ENCODE assay signal across 10 cellular contexts in genomic region chr14:64891839-64892375, GRCh38.
DNase-seq lines count a peak whose midpoint lies in the region; ATAC-seq and TF ChIP-seq lines count a peak whose summit lies in the region.
"Had no signal": no experiment of that assay in that cellular context is flagged by ENCODE, and none has a peak within 500 bp of the region (broad histone marks: within the 10 kb centered on the region; RNA-seq: fewer than 3 reads in every experiment).

No MANE protein-coding gene starts in this region.

- peaks cover 11% of the 10 kb centered on the region for H3K27me3 Mint-ChIP-seq in nephron (ENCODE audit: low read depth)

- no peak overlapping the region for H3K4me3 ChIP-seq in GM12864 (ENCODE audit: low read depth, low read length)
- H3K4me3 ChIP-seq: SJSA1, skin epidermis had no signal

- no peaks in the 10 kb centered on the region for H3K4me1 Mint-ChIP-seq in nephron

- no peak for TF ChIP-seq POLR2A in erythroblast (IDR thresholded peaks at IDR 0.05; ENCODE audit: low read length)

- peak; percentile 73 for TF ChIP-seq CTCF in C4-2B (conservative IDR thresholded peaks at IDR 0.05)
- TF ChIP-seq CTCF in GM12864 (IDR thresholded peaks at IDR 0.05; ENCODE audit: low read depth, low read length, missing control alignments), result peak; percentile 48
- TF ChIP-seq CTCF in nephron (IDR thresholded peaks at IDR 0.05; ENCODE audit: unreplicated experiment in 3 of 3), result peak; percentile 66 to 86 (median 71)

- ATAC-seq in HG03095 (IDR thresholded peaks at IDR 0.05; ENCODE audit: unreplicated experiment), result no peak
- ATAC-seq in HG02798 (IDR thresholded peaks at IDR 0.05; ENCODE audit: poor library complexity, unreplicated experiment), result no peak

- no peak overlapping the region for H3K4me3 Mint-ChIP-seq in nephron

- H3K36me3 Mint-ChIP-seq in nephron (ENCODE audit: low read depth), result no peaks in the 10 kb centered on the region

- no peaks in the 10 kb centered on the region for H3K9me3 Mint-ChIP-seq in nephron

- H3K27ac Mint-ChIP-seq in nephron, result no peak overlapping the region

- no peak overlapping the region for H3K27ac ChIP-seq in C4-2B
- H3K27ac ChIP-seq: SJSA1, skin epidermis had no signal

- DNase-seq in GM12864 (ENCODE audit: low read depth) (peak; percentile 38), NCI-H1436 (lab: John Stamatoyannopoulos, UW) (peak; percentile 73), SW480 (ENCODE audit: low spot score) (peak; percentile 72), erythroblast (lab: John Stamatoyannopoulos, UW) (peak; percentile 85 to 90)
